ENCODE assay signal across 2 cellular contexts in genomic region chr13:97205971-97206370, GRCh38.
A peak's percentile ranks its signal among the peaks of the same experiment; 100 is the strongest.
TF ChIP-seq lines count a peak whose summit lies in the region.

No MANE protein-coding gene starts in this region.

TF ChIP-seq in HCT116, 20 proteins besides CTCF, POLR2A, EP300 and RAD21:
- TF ChIP-seq JUND (IDR thresholded peaks at IDR 0.05) (peak; percentile 32), YY1 (IDR thresholded peaks at IDR 0.05; ENCODE audit: extremely low read depth, insufficient replicate concordance, low read depth, low read length) (no peak), FOSL1 (IDR thresholded peaks at IDR 0.05; ENCODE audit: low read depth) (peak; percentile 45)

TF ChIP-seq in endothelial cell of umbilical vein, 7 proteins besides CTCF, POLR2A, EP300 and RAD21:
- TF ChIP-seq EZH2 (IDR thresholded peaks at IDR 0.05; ENCODE audit: borderline replicate concordance, low read depth, low read length, severe bottlenecking) (no peak), GATA2 (IDR thresholded peaks at IDR 0.05; ENCODE audit: insufficient read depth, insufficient read length, low read depth, low read length) (peak; percentile 67), FOS (IDR thresholded peaks at IDR 0.05; ENCODE audit: borderline replicate concordance, insufficient read depth, low read length) (no peak), MAX (IDR thresholded peaks at IDR 0.05; ENCODE audit: insufficient read depth, insufficient read length) (no peak), JUN (IDR thresholded peaks at IDR 0.05; ENCODE audit: borderline replicate concordance, insufficient read depth, insufficient read length, low read depth) (no peak)
